8 cellular contexts compared by ENCODE assay signal in genomic region chr10:79938728-79939380, GRCh38. TPM values are rescaled to one million over a fixed set of nuclear protein-coding genes. Genes with fewer than 3 reads are reported as not detected.
DNase-seq lines count a peak whose midpoint lies in the region; ATAC-seq, FAIRE-seq and TF ChIP-seq lines count a peak whose summit lies in the region.

No MANE protein-coding gene starts in this region.

- no peaks in the 10 kb centered on the region for H3K27me3 ChIP-seq in endodermal cell (ENCODE audit: control insufficient read depth, insufficient read depth, low read length, poor library complexity, severe bottlenecking)
- H3K27me3 ChIP-seq in CD4-positive, alpha-beta T cell (ENCODE audit: control insufficient read depth, insufficient read depth, low read length): no peaks in the 10 kb centered on the region

- intact Hi-C loops in activated naive CD4-positive, alpha-beta T cell treated with anti-CD3 and anti-CD28 coated beads for 36 hours (cut with micrococcal nuclease): loop anchor here (10.0 kb wide), 1 partner anchor 326 kb away; no protein-coding TSS in a partner anchor
- intact Hi-C loops in CD4-positive, alpha-beta T cell (cut with DNase I, micrococcal nuclease): no loop called here

- H3K27ac ChIP-seq in endodermal cell (ENCODE audit: low read depth, low read length): no peak overlapping the region
- H3K27ac ChIP-seq in CD4-positive, alpha-beta T cell (ENCODE audit: low read depth, low read length): no peak overlapping the region

- TF ChIP-seq CTCF in endodermal cell (conservative IDR thresholded peaks at IDR 0.05): no peak
- TF ChIP-seq CTCF in CD4-positive, alpha-beta T cell (IDR thresholded peaks at IDR 0.05): no peak

- H3K4me3 ChIP-seq in endodermal cell (ENCODE audit: low read length): no peak overlapping the region

- CTCF ChIA-PET in activated naive CD4-positive, alpha-beta T cell treated with anti-CD3 and anti-CD28 coated beads for 36 hours (lab: Charles Lee): no interaction called here
- CTCF ChIA-PET in activated naive CD4-positive, alpha-beta T cell treated with anti-CD3 and anti-CD28 coated beads, Interleukin-2, amount 10 ng/mL, durations not matched to agents 7 days and 5 days (lab: Charles Lee): interaction anchor here (1.0 kb wide), 1 partner anchor 8 kb away, joined by 3 read pairs; no protein-coding TSS in a partner anchor
- CTCF ChIA-PET in CD4-positive, alpha-beta T cell (lab: Charles Lee): interaction anchor here (1.0 kb wide), 1 partner anchor 10 kb away, joined by 3 read pairs; no protein-coding TSS in a partner anchor

- WGBS in endodermal cell (ENCODE audit: insufficient coverage in 1 of 2, insufficient read length in 1 of 2), 2 experiments: 91 to 93% methylated on average over 4 to 6 of the region's 6 CpGs

- peak; percentile 65 for ATAC-seq in HG03469 (IDR thresholded peaks at IDR 0.05; ENCODE audit: unreplicated experiment)
- no peak for ATAC-seq in CD4-positive, alpha-beta T cell (ENCODE audit: poor library complexity)

- POLR2A ChIA-PET in CD4-positive, alpha-beta T cell (lab: Charles Lee): no interaction called here

- DNase-seq in activated naive CD4-positive, alpha-beta T cell treated with anti-CD3 and anti-CD28 coated beads for 36 hours: peak; percentile 36
- no peak for DNase-seq in activated naive CD4-positive, alpha-beta T cell treated with anti-CD3 and anti-CD28 coated beads, Interleukin-2, amount 10 ng/mL, durations not matched to agents 7 days and 5 days
- DNase-seq in endodermal cell: peak; percentile 20
- peak; percentile 1 for DNase-seq in urothelium cell line (ENCODE audit: low spot score)
- DNase-seq in NCI-H2227 (lab: John Stamatoyannopoulos, UW; ENCODE audit: unreplicated experiment): no peak
- DNase-seq in NCI-H146 (lab: John Stamatoyannopoulos, UW): no peak
- no peak for DNase-seq in CD4-positive, alpha-beta T cell

- no peak overlapping the region for H3K27ac Mint-ChIP-seq in activated naive CD4-positive, alpha-beta T cell treated with anti-CD3 and anti-CD28 coated beads for 36 hours
- no peak overlapping the region for H3K27ac Mint-ChIP-seq in activated naive CD4-positive, alpha-beta T cell treated with anti-CD3 and anti-CD28 coated beads, Interleukin-2, amount 10 ng/mL, durations not matched to agents 7 days and 5 days
- no peak overlapping the region for H3K27ac Mint-ChIP-seq in endodermal cell
- no peak overlapping the region for H3K27ac Mint-ChIP-seq in CD4-positive, alpha-beta T cell

- no peak overlapping the region for H3K9ac ChIP-seq in endodermal cell (ENCODE audit: extremely low read depth, low read length, poor library complexity, severe bottlenecking)

- H3K4me3 Mint-ChIP-seq in activated naive CD4-positive, alpha-beta T cell treated with anti-CD3 and anti-CD28 coated beads for 36 hours: no peak overlapping the region
- H3K4me3 Mint-ChIP-seq in activated naive CD4-positive, alpha-beta T cell treated with anti-CD3 and anti-CD28 coated beads, Interleukin-2, amount 10 ng/mL, durations not matched to agents 7 days and 5 days: no peak overlapping the region
- no peak overlapping the region for H3K4me3 Mint-ChIP-seq in endodermal cell
- H3K4me3 Mint-ChIP-seq in CD4-positive, alpha-beta T cell: no peak overlapping the region

- peaks cover 3% of the 10 kb centered on the region for H3K27me3 Mint-ChIP-seq in activated naive CD4-positive, alpha-beta T cell treated with anti-CD3 and anti-CD28 coated beads for 36 hours (ENCODE audit: low read depth)
- peaks cover 35% of the 10 kb centered on the region for H3K27me3 Mint-ChIP-seq in activated naive CD4-positive, alpha-beta T cell treated with anti-CD3 and anti-CD28 coated beads, Interleukin-2, amount 10 ng/mL, durations not matched to agents 7 days and 5 days
- H3K27me3 Mint-ChIP-seq in endodermal cell (ENCODE audit: insufficient read depth): peaks cover 17% of the 10 kb centered on the region
- peaks cover 15% of the 10 kb centered on the region for H3K27me3 Mint-ChIP-seq in CD4-positive, alpha-beta T cell

- no peak for FAIRE-seq in urothelium cell line (lab: Jason Lieb, UNC)

- peaks cover 14% of the 10 kb centered on the region for H3K4me1 Mint-ChIP-seq in activated naive CD4-positive, alpha-beta T cell treated with anti-CD3 and anti-CD28 coated beads for 36 hours (ENCODE audit: low read depth)
- peaks cover 2% of the 10 kb centered on the region for H3K4me1 Mint-ChIP-seq in activated naive CD4-positive, alpha-beta T cell treated with anti-CD3 and anti-CD28 coated beads, Interleukin-2, amount 10 ng/mL, durations not matched to agents 7 days and 5 days
- no peaks in the 10 kb centered on the region for H3K4me1 Mint-ChIP-seq in endodermal cell
- peaks cover 11% of the 10 kb centered on the region for H3K4me1 Mint-ChIP-seq in CD4-positive, alpha-beta T cell (ENCODE audit: low read depth)

- H3K9me3 ChIP-seq in endodermal cell (ENCODE audit: control insufficient read depth, low read length): no peaks in the 10 kb centered on the region
- H3K9me3 ChIP-seq in CD4-positive, alpha-beta T cell (ENCODE audit: control insufficient read depth, low read length): no peaks in the 10 kb centered on the region

- H3K4me1 ChIP-seq in endodermal cell (ENCODE audit: control insufficient read depth, insufficient read depth, low read length): no peaks in the 10 kb centered on the region

- no peaks in the 10 kb centered on the region for H3K9me3 Mint-ChIP-seq in activated naive CD4-positive, alpha-beta T cell treated with anti-CD3 and anti-CD28 coated beads for 36 hours
- no peaks in the 10 kb centered on the region for H3K9me3 Mint-ChIP-seq in activated naive CD4-positive, alpha-beta T cell treated with anti-CD3 and anti-CD28 coated beads, Interleukin-2, amount 10 ng/mL, durations not matched to agents 7 days and 5 days
- no peaks in the 10 kb centered on the region for H3K9me3 Mint-ChIP-seq in endodermal cell
- H3K9me3 Mint-ChIP-seq in CD4-positive, alpha-beta T cell: no peaks in the 10 kb centered on the region

- H3K36me3 ChIP-seq in endodermal cell (ENCODE audit: control insufficient read depth, insufficient read depth, low read length): no peaks in the 10 kb centered on the region

- no peaks in the 10 kb centered on the region for H3K36me3 Mint-ChIP-seq in activated naive CD4-positive, alpha-beta T cell treated with anti-CD3 and anti-CD28 coated beads for 36 hours (ENCODE audit: low read depth)
- no peaks in the 10 kb centered on the region for H3K36me3 Mint-ChIP-seq in activated naive CD4-positive, alpha-beta T cell treated with anti-CD3 and anti-CD28 coated beads, Interleukin-2, amount 10 ng/mL, durations not matched to agents 7 days and 5 days
- peaks cover 2% of the 10 kb centered on the region for H3K36me3 Mint-ChIP-seq in endodermal cell (ENCODE audit: low read depth)
- no peaks in the 10 kb centered on the region for H3K36me3 Mint-ChIP-seq in CD4-positive, alpha-beta T cell (ENCODE audit: low read depth)

RNA-seq across cellular contexts. Expression of gene SFTPD, which starts 10.1 kb away (rescaled TPM):
- not detected for total RNA-seq in activated naive CD4-positive, alpha-beta T cell treated with anti-CD3 and anti-CD28 coated beads for 36 hours
- under 1 TPM; 0.42 to 0.86 TPM for total RNA-seq in endodermal cell
- polyA plus RNA-seq in endodermal cell (2013, experiment 1 of 2): not detected
- not detected for polyA plus RNA-seq in endodermal cell (2013, experiment 2 of 2)
- total RNA-seq in CD4-positive, alpha-beta T cell: not detected

Comparison
In these comparisons a context has a peak if more than half of its experiments do, and no peak if none do; other contexts are left out.
1. DNase-seq: peak in activated naive CD4-positive, alpha-beta T cell treated with anti-CD3 and anti-CD28 coated beads for 36 hours (single experiment), endodermal cell (single experiment) and urothelium cell line (single experiment); none in activated naive CD4-positive, alpha-beta T cell treated with anti-CD3 and anti-CD28 coated beads, Interleukin-2, amount 10 ng/mL, durations not matched to agents 7 days and 5 days (single experiment), NCI-H2227 (single experiment), NCI-H146 (single experiment) and CD4-positive, alpha-beta T cell (0 of 10).